ENCODE assay signal across 26 cellular contexts in the genomic region with DNA sequence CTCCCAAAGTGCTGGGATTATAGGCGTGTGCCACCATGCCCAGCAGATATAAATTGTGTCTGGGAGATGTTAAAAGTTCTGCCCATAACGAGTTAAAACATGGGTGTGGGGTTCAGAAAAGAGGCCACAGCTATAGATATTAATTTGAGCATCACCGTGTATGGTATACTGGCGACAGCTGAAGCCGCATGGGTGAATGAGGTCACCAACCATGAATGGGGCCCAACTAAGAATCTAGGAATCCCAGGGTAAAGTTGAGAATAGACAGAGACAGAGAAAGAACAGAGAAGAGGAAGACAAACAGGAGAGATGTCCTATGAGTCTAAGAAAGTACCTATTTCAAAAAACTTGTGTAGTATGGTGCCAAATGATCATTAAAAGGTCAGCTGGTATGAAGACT.
"Had no signal": no experiment of that assay in that cellular context is flagged by ENCODE, and none has a peak within 500 bp of the region (broad histone marks: within the 10 kb centered on the region; RNA-seq: fewer than 3 reads in every experiment).

No MANE protein-coding gene starts in this region.

- H3K27ac Mint-ChIP-seq: T-helper 1 cell treated with Interleukin-12 subunit alpha and Interleukin-12 subunit beta and Interleukin-4 antibody, amounts not matched to agents 30 μg/mL and 1 μg/mL, for 36 hours had no signal

- ATAC-seq: activated naive CD4-positive, alpha-beta T cell treated with anti-CD3 and anti-CD28 coated beads, Interleukin-2, amount 50 U/mL, for 72 hours; activated T-helper 17 cell treated with anti-CD3 and anti-CD28 coated beads, Interleukin-2, amount 50 U/mL, for 72 hours; left lung; lower lobe of right lung; right lobe of liver; stimulated activated effector memory CD8-positive, alpha-beta T cell treated with anti-CD3 and anti-CD28 coated beads, Interleukin-12 subunit alpha, Interleukin-12 subunit beta, amount 100 ng/mL, for 72 hours had no signal

- H3K9me3 ChIP-seq: heart right ventricle, left lung, lower lobe of right lung, right lobe of liver, SK-N-SH, stomach, tibial nerve had no signal

- H3K9me3 Mint-ChIP-seq: activated naive CD4-positive, alpha-beta T cell treated with anti-CD3 and anti-CD28 coated beads, Interleukin-2, amount 50 U/mL, for 72 hours; activated T-helper 17 cell treated with anti-CD3 and anti-CD28 coated beads, Interleukin-2, amount 50 U/mL, for 72 hours; nephron; stimulated activated effector memory CD8-positive, alpha-beta T cell treated with anti-CD3 and anti-CD28 coated beads, Interleukin-12 subunit alpha, Interleukin-12 subunit beta, amount 100 ng/mL, for 72 hours; T-helper 1 cell treated with Interleukin-12 subunit alpha and Interleukin-12 subunit beta and Interleukin-4 antibody, amounts not matched to agents 30 μg/mL and 1 μg/mL, for 36 hours had no signal

- H3K4me3 Mint-ChIP-seq: activated T-helper 17 cell treated with anti-CD3 and anti-CD28 coated beads, Interleukin-2, amount 50 U/mL, for 72 hours; nephron; stimulated activated effector memory CD8-positive, alpha-beta T cell treated with anti-CD3 and anti-CD28 coated beads, Interleukin-12 subunit alpha, Interleukin-12 subunit beta, amount 100 ng/mL, for 72 hours; T-helper 1 cell treated with Interleukin-12 subunit alpha and Interleukin-12 subunit beta and Interleukin-4 antibody, amounts not matched to agents 30 μg/mL and 1 μg/mL, for 36 hours had no signal

- H3K27ac ChIP-seq: brain microvascular endothelial cell, heart right ventricle, left lung, lower lobe of right lung, right lobe of liver, skin epidermis, stomach, tibial nerve had no signal

- H3K27me3 ChIP-seq: brain microvascular endothelial cell, heart right ventricle, left lung, right lobe of liver, stomach, tibial nerve had no signal

- H3K4me1 ChIP-seq: left lung, tibial nerve had no signal

- DNase-seq: activated CD4-positive, alpha-beta T cell treated with anti-CD3 and anti-CD28 coated beads for 1 hour; activated CD8-positive, alpha-beta memory T cell treated with anti-CD3 and anti-CD28 coated beads for 24 hours; activated gamma-delta T cell treated with Interleukin-2 at 50 U/mL for 16 hours; amniotic stem cell; brain microvascular endothelial cell; cortex of kidney; foreskin fibroblast; heart right ventricle; left lung; lower lobe of right lung; mesenchymal stem cell; posterior cingulate gyrus; right lobe of liver; SK-N-SH; stimulated activated CD4-positive, alpha-beta T cell treated with anti-CD3 and anti-CD28 coated beads, Interleukin-12 subunit alpha, Interleukin-12 subunit beta, amount 100 ng/mL, for 4 hours; stimulated activated CD4-positive, alpha-beta T cell treated with anti-CD3 and anti-CD28 coated beads, Interleukin-4, amount 100 ng/mL, for 1 hour; stomach; SW 1271; T1000 had no signal

- H3K27me3 Mint-ChIP-seq: activated T-helper 17 cell treated with anti-CD3 and anti-CD28 coated beads, Interleukin-2, amount 50 U/mL, for 72 hours had no signal

- H3K36me3 ChIP-seq: brain microvascular endothelial cell had no signal

- H3K4me3 ChIP-seq: heart right ventricle, left lung, lower lobe of right lung, right lobe of liver, skin epidermis, stomach, tibial nerve had no signal
